In genomic region chr4:19786616-19787015, GRCh38 we compare ENCODE assay signal across 36 cellular contexts.
"Had no signal": no experiment of that assay in that cellular context is flagged by ENCODE, and none has a peak within 500 bp of the region (broad histone marks: within the 10 kb centered on the region; RNA-seq: fewer than 3 reads in every experiment).

No MANE protein-coding gene starts in this region.

- H3K27ac ChIP-seq: KMS-11 had no signal

- DNase-seq: Karpas-422, Kasumi-1, MG63, MM.1S, MV-4-11, NCI-H1048, NCI-H1092, NCI-H1092 treated with DMSO at 0.1 percent for 48 hours, NCI-H1105, NCI-H1105 treated with DMSO at 0.1 percent for 48 hours, NCI-H1417, NCI-H1417 treated with DMSO at 0.1 percent for 48 hours, NCI-H1436, NCI-H1436 treated with DMSO at 0.1 percent for 48 hours, NCI-H146, NCI-H1694, NCI-H1694 treated with DMSO at 0.1 percent for 48 hours, NCI-H187, NCI-H187 treated with DMSO at 0.1 percent for 48 hours, NCI-H1930, NCI-H2029, NCI-H2029 treated with DMSO at 0.1 percent for 48 hours, NCI-H2081, NCI-H2081 treated with DMSO at 0.1 percent for 48 hours, NCI-H2107, NCI-H2171, NCI-H2171 treated with DMSO at 0.1 percent for 48 hours, NCI-H2227 treated with DMSO at 0.1 percent for 48 hours, NCI-H226, NCI-H345, NCI-H446, NCI-H446 treated with DMSO at 0.1 percent for 48 hours, NCI-H510A, NCI-H510A treated with DMSO at 0.1 percent for 48 hours, NCI-H524 had no signal

- H3K4me3 ChIP-seq: MG63 had no signal

- H3K9ac ChIP-seq: KMS-11 had no signal

- H3K9me3 ChIP-seq: MG63 had no signal

- H3K36me3 ChIP-seq: MG63 had no signal
